ENCODE assay signal across 14 cellular contexts in genomic region chr2:89837962-89838625, GRCh38.
DNase-seq lines count a peak whose midpoint lies in the region; ATAC-seq and TF ChIP-seq lines count a peak whose summit lies in the region.
"Had no signal": no experiment of that assay in that cellular context is flagged by ENCODE, and none has a peak within 500 bp of the region (broad histone marks: within the 10 kb centered on the region; RNA-seq: fewer than 3 reads in every experiment).

No MANE protein-coding gene starts in this region.

- H3K36me3 ChIP-seq in mammary epithelial cell (ENCODE audit: insufficient read depth, low read length) = no peaks in the 10 kb centered on the region
- no peaks in the 10 kb centered on the region for H3K36me3 ChIP-seq in breast epithelium
- H3K36me3 ChIP-seq in body of pancreas (replicated peaks in 1 of 2; ENCODE audit: insufficient read depth in 1 of 2, low read depth in 2 of 2) = no peaks in the 10 kb centered on the region
- H3K36me3 ChIP-seq in upper lobe of left lung = no peaks in the 10 kb centered on the region

- peaks cover 0 to 49% (median 24%) of the 10 kb centered on the region in 9 donors for H3K9me3 Mint-ChIP-seq in naive thymus-derived CD8-positive, alpha-beta T cell

- no peak overlapping the region for H3K4me3 Mint-ChIP-seq in naive thymus-derived CD8-positive, alpha-beta T cell
- H3K4me3 Mint-ChIP-seq: activated CD8-positive, alpha-beta T cell treated with anti-CD3 and anti-CD28 coated beads for 36 hours; CD8-positive, alpha-beta memory T cell had no signal

- DNase-seq in mammary epithelial cell = peak; percentile 29
- DNase-seq in breast epithelium (ENCODE audit: low spot score in 2 of 2) = no peak
- DNase-seq in body of pancreas = no peak
- no peak for DNase-seq in left colon
- DNase-seq in upper lobe of left lung = no peak
- DNase-seq in naive thymus-derived CD8-positive, alpha-beta T cell = no peak
- DNase-seq in NAMALWA (ENCODE audit: low spot score) = no peak
- DNase-seq: activated CD8-positive, alpha-beta T cell treated with anti-CD3 and anti-CD28 coated beads for 36 hours; CD8-positive, alpha-beta memory T cell; effector CD8-positive, alpha-beta T cell; islet precursor cell; stimulated activated CD4-positive, alpha-beta T cell treated with anti-CD3 and anti-CD28 coated beads, Interleukin-4, amount 100 ng/mL, for 1 hour had no signal

- no peak overlapping the region for H3K4me3 ChIP-seq in mammary epithelial cell (replicated peaks in 1 of 3; ENCODE audit: insufficient read depth in 1 of 3, low read depth in 2 of 3, low read length in 3 of 3)
- H3K4me3 ChIP-seq in breast epithelium = no peak overlapping the region
- no peak overlapping the region for H3K4me3 ChIP-seq in body of pancreas
- no peak overlapping the region for H3K4me3 ChIP-seq in upper lobe of left lung
- H3K4me3 ChIP-seq: A549 had no signal

- peaks cover 0 to 18% (median 9%) of the 10 kb centered on the region in 3 donors for H3K36me3 Mint-ChIP-seq in naive thymus-derived CD8-positive, alpha-beta T cell

- intact Hi-C loops in mammary epithelial cell (cut with micrococcal nuclease) (no loop called here), breast epithelium (cut with DNase I; ENCODE audit: low total_unique reads) (no loop called here), body of pancreas (cut with DNase I) (no loop called here), left colon (cut with DNase I, micrococcal nuclease) (no loop called here)

- BruUV-seq in mammary epithelial cell (replicated peaks; lab: Mats Ljungman, UMichigan) = no TSS peak

- peak overlapping the region in 1 of 10 donors; percentile 7 for H3K27ac Mint-ChIP-seq in naive thymus-derived CD8-positive, alpha-beta T cell
- H3K27ac Mint-ChIP-seq: activated CD8-positive, alpha-beta T cell treated with anti-CD3 and anti-CD28 coated beads for 36 hours; CD8-positive, alpha-beta memory T cell had no signal

- no peak for TF ChIP-seq EP300 in upper lobe of left lung (IDR thresholded peaks at IDR 0.05)

- no peaks in the 10 kb centered on the region for H4K20me1 ChIP-seq in mammary epithelial cell (ENCODE audit: insufficient read depth, low read length)

- peaks cover 0 to 13% (median 6%) of the 10 kb centered on the region in 4 donors for H3K4me1 Mint-ChIP-seq in naive thymus-derived CD8-positive, alpha-beta T cell

- in situ Hi-C loops in mammary epithelial cell (cut with MboI; ENCODE audit: low sequenced_read_pairs in 2 of 2) = no loop called here

- no peaks in the 10 kb centered on the region for H3K79me2 ChIP-seq in mammary epithelial cell (ENCODE audit: insufficient read depth, low read length)

- no peaks in the 10 kb centered on the region for H3K27me3 Mint-ChIP-seq in naive thymus-derived CD8-positive, alpha-beta T cell
- H3K27me3 Mint-ChIP-seq: activated CD8-positive, alpha-beta T cell treated with anti-CD3 and anti-CD28 coated beads for 36 hours; CD8-positive, alpha-beta memory T cell had no signal

- 54% methylated on average over 11 of the region's 11 CpGs for WGBS in mammary epithelial cell (ENCODE audit: low coverage, missing lambda C conversion rate)
- WGBS in body of pancreas, 2 donors = 41 to 48% methylated on average over 11 of the region's 11 CpGs
- WGBS in upper lobe of left lung, 2 donors = 58 to 66% methylated on average over 11 of the region's 11 CpGs

- CTCF ChIA-PET in mammary epithelial cell (lab: Charles Lee; ENCODE audit: low non-redundant PET) = no interaction called here

- H3K9ac ChIP-seq in mammary epithelial cell (ENCODE audit: insufficient read depth, low read length) = no peak overlapping the region

- H3K27ac ChIP-seq in mammary epithelial cell (ENCODE audit: insufficient read depth, low read depth, low read length) (no peak overlapping the region), breast epithelium (no peak overlapping the region), body of pancreas (no peak overlapping the region), upper lobe of left lung (no peak overlapping the region)
- H3K27ac ChIP-seq: A549 had no signal

- no peak overlapping the region for H3K4me2 ChIP-seq in mammary epithelial cell (ENCODE audit: insufficient read depth, low read depth, low read length)
- H3K4me2 ChIP-seq: A549 had no signal

- no peaks in the 10 kb centered on the region for H3K27me3 ChIP-seq in mammary epithelial cell (ENCODE audit: insufficient read depth, low read length)
- no peaks in the 10 kb centered on the region for H3K27me3 ChIP-seq in breast epithelium
- H3K27me3 ChIP-seq in body of pancreas = no peaks in the 10 kb centered on the region
- H3K27me3 ChIP-seq in upper lobe of left lung = no peaks in the 10 kb centered on the region

- dilution Hi-C loops in mammary epithelial cell (cut with HindIII; ENCODE audit: low sequenced_read_pairs) = no loop called here

- peaks cover 10% of the 10 kb centered on the region for H3K9me3 ChIP-seq in mammary epithelial cell (replicated peaks; ENCODE audit: insufficient read depth, low read length)
- H3K9me3 ChIP-seq in breast epithelium = peaks cover 23 to 38% of the 10 kb centered on the region in 2 donors
- H3K9me3 ChIP-seq in body of pancreas = peaks cover 0 to 18% (median 3%) of the 10 kb centered on the region in 3 donors
- peaks cover 0 to 18% (median 11%) of the 10 kb centered on the region in 4 donors for H3K9me3 ChIP-seq in upper lobe of left lung

- H3K4me1 ChIP-seq in mammary epithelial cell (ENCODE audit: insufficient read depth, low read length) (no peaks in the 10 kb centered on the region), breast epithelium (no peaks in the 10 kb centered on the region), body of pancreas (no peaks in the 10 kb centered on the region), upper lobe of left lung (no peaks in the 10 kb centered on the region)
- H3K4me1 ChIP-seq: A549 had no signal

- ATAC-seq in body of pancreas = peak; percentile 45
- ATAC-seq in left colon = peak; percentile 42
- peak; percentile 64 to 79 for ATAC-seq in upper lobe of left lung (ENCODE audit: low FRiP score in 2 of 2)
- ATAC-seq in naive thymus-derived CD8-positive, alpha-beta T cell = no peak
- no peak for ATAC-seq in HG02870 (IDR thresholded peaks at IDR 0.05; ENCODE audit: unreplicated experiment)
- ATAC-seq: activated CD8-positive, alpha-beta T cell treated with anti-CD3 and anti-CD28 coated beads for 36 hours had no signal

- TF ChIP-seq POLR2A in breast epithelium (IDR thresholded peaks at IDR 0.05) (no peak), body of pancreas (IDR thresholded peaks at IDR 0.05) (no peak), upper lobe of left lung (IDR thresholded peaks at IDR 0.05) (no peak)

- H2AFZ ChIP-seq in mammary epithelial cell (ENCODE audit: low read depth, low read length) = no peak overlapping the region

- POLR2A ChIA-PET in naive thymus-derived CD8-positive, alpha-beta T cell (lab: Charles Lee) = no interaction called here

- TF ChIP-seq CTCF in mammary epithelial cell (conservative IDR thresholded peaks at IDR 0.05 in 1 of 2, IDR thresholded peaks at IDR 0.05 in 1 of 2; ENCODE audit: extremely low read depth in 1 of 2, insufficient read depth in 1 of 2, low read depth in 1 of 2, low read length in 2 of 2) (no peak), breast epithelium (IDR thresholded peaks at IDR 0.05) (no peak), body of pancreas (IDR thresholded peaks at IDR 0.05) (no peak), upper lobe of left lung (IDR thresholded peaks at IDR 0.05) (no peak)

Comparison
In these comparisons a context has a peak if more than half of its experiments do, and no peak if none do; other contexts are left out.
1. ATAC-seq: peak in body of pancreas (single experiment), left colon (single experiment) and upper lobe of left lung (2 of 2); none in naive thymus-derived CD8-positive, alpha-beta T cell (0 of 2) and HG02870 (single experiment).